ENCODE assay signal across 1 cellular context in genomic region chr14:77782202-77782601, GRCh38.
TF ChIP-seq lines count a peak whose summit lies in the region.

No MANE protein-coding gene starts in this region.

TF ChIP-seq in GM12878, 131 proteins besides CTCF, POLR2A, EP300 and RAD21:
- TF ChIP-seq JUNB (IDR thresholded peaks at IDR 0.05) = peak; percentile 56
- peak; percentile 26; the same call in 1 of the 2 replicates for TF ChIP-seq IRF4 (IDR thresholded peaks at IDR 0.05; ENCODE audit: low read depth, low read length)
- TF ChIP-seq ZNF207 (IDR thresholded peaks at IDR 0.05; ENCODE audit: borderline replicate concordance) = no peak
- 0 out of 3 replicates have a peak, but pooled peaks have one; percentile 31 for TF ChIP-seq POU2F2 (IDR thresholded peaks at IDR 0.05; ENCODE audit: borderline replicate concordance, low read depth, low read length)
